Comparison of ENCODE assay signal across 1 cellular context in the genomic region with DNA sequence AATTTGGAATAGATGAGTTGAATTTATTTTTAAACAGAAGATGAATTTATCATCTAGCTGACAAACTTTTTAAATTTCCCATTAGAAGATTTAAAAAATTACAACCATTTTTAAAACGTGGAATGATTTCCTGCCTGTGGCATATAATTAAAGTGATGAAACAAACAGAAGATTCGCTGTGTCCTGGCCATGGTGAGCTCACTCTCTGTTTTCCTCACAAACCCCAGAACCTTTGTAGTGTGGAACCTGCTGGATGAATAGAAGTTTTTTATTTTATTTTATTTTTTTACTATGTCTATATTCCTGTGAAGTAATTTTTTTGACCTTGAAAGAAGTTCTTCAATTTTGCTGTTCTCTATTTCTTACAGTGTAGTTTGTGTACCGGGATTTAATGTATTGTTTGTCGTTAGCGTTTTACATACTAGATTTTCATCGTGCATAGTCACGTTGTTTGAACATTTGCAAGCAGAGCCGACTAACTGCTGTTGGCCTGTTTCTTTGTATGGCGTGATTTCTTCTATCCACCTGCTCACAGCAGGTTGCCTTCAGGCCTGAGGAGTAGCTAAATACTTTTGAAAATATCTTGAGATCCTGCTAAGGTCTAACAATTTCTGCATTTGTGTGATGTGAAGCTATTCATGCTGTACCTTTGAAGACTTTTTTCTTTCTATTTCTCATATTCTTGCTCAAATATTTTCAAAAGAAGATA.
TF ChIP-seq lines count a peak whose summit lies in the region.

No MANE protein-coding gene starts in this region.

TF ChIP-seq in WTC11, 78 proteins besides CTCF, POLR2A, EP300 and RAD21 (continued from another document):
- TF ChIP-seq ZNF317 (CRISPR knock-in tag; IDR thresholded peaks at IDR 0.05; ENCODE audit: borderline replicate concordance, low read depth) (no peak), ATF2 (CRISPR knock-in tag; IDR thresholded peaks at IDR 0.05; ENCODE audit: borderline replicate concordance, low read depth) (no peak), ZNF416 (CRISPR knock-in tag; IDR thresholded peaks at IDR 0.05) (no peak), SOX15 (CRISPR knock-in tag; IDR thresholded peaks at IDR 0.05) (no peak), PRDM15 (CRISPR knock-in tag; IDR thresholded peaks at IDR 0.05) (no peak), E2F4 (CRISPR knock-in tag; IDR thresholded peaks at IDR 0.05; ENCODE audit: borderline replicate concordance, low read depth) (no peak), ZNF138 (CRISPR knock-in tag; conservative IDR thresholded peaks at IDR 0.05) (no peak), ZNF232 (CRISPR knock-in tag; IDR thresholded peaks at IDR 0.05) (no peak)
- TF ChIP-seq, protein P1, sequence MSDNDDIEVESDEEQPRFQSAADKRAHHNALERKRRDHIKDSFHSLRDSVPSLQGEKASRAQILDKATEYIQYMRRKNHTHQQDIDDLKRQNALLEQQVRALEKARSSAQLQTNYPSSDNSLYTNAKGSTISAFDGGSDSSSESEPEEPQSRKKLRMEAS (CRISPR knock-in tag; IDR thresholded peaks at IDR 0.05): no peak
- TF ChIP-seq, protein P2, sequence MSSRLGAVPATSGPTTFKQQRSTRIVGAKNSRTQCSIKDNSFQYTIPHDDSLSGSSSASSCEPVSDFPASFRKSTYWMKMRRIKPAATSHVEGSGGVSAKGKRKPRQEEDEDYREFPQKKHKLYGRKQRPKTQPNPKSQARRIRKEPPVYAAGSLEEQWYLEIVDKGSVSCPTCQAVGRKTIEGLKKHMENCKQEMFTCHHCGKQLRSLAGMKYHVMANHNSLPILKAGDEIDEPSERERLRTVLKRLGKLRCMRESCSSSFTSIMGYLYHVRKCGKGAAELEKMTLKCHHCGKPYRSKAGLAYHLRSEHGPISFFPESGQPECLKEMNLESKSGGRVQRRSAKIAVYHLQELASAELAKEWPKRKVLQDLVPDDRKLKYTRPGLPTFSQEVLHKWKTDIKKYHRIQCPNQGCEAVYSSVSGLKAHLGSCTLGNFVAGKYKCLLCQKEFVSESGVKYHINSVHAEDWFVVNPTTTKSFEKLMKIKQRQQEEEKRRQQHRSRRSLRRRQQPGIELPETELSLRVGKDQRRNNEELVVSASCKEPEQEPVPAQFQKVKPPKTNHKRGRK (CRISPR knock-in tag; IDR thresholded peaks at IDR 0.05; ENCODE audit: borderline replicate concordance): no peak
- TF ChIP-seq, protein P3, sequence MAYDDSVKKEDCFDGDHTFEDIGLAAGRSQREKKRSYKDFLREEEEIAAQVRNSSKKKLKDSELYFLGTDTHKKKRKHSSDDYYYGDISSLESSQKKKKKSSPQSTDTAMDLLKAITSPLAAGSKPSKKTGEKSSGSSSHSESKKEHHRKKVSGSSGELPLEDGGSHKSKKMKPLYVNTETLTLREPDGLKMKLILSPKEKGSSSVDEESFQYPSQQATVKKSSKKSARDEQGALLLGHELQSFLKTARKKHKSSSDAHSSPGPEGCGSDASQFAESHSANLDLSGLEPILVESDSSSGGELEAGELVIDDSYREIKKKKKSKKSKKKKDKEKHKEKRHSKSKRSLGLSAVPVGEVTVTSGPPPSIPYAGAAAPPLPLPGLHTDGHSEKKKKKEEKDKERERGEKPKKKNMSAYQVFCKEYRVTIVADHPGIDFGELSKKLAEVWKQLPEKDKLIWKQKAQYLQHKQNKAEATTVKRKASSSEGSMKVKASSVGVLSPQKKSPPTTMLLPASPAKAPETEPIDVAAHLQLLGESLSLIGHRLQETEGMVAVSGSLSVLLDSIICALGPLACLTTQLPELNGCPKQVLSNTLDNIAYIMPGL (CRISPR knock-in tag; IDR thresholded peaks at IDR 0.05): no peak
- TF ChIP-seq, protein P4, sequence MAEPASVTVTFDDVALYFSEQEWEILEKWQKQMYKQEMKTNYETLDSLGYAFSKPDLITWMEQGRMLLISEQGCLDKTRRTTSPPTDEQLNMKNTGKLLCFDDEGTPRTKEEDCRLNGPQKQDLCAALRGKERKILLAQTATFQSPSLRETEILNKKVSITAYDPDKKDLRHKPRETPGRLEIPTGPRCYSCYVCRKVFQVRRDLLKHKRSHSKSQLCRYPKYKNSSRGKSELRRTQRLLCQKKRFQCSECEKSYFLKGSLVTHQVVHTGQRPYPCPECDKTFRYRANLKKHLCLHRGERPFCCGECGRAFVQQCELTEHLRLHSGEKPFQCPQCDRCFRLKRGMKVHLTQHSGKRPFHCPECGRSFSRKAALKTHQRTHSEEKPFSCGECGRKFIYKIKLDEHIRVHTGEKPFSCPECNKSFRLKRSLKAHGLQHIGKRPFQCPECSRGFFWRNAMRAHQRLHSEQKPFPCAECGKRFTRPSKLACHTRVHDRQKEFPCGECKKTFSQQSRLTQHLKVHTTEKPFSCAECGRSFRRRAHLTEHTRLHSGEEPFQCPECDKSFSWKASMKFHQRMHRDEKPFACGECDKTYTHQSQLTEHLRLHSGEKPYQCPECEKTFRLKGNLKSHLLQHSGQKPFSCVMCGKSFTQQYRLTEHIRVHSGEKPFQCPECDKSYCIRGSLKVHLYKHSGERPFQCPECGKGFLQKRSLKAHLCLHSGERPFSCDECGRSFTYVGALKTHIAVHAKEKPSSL (CRISPR knock-in tag; conservative IDR thresholded peaks at IDR 0.05): no peak
